8 cellular contexts compared by ENCODE assay signal in genomic region chr2:10638093-10638492, GRCh38.
"Had no signal": no experiment of that assay in that cellular context is flagged by ENCODE, and none has a peak within 500 bp of the region (broad histone marks: within the 10 kb centered on the region; RNA-seq: fewer than 3 reads in every experiment).

No MANE protein-coding gene starts in this region.

- H3K4me3 ChIP-seq: GM23248 had no signal

- H3K9ac ChIP-seq: GM23248 had no signal

- H3K27ac ChIP-seq: GM23248, HL-60 had no signal

- ATAC-seq: HepG2 had no signal

- DNase-seq: GM23248, GOT3, H7, HCEC 1CT, HFFc6, KG1 had no signal
